In the genomic region with DNA sequence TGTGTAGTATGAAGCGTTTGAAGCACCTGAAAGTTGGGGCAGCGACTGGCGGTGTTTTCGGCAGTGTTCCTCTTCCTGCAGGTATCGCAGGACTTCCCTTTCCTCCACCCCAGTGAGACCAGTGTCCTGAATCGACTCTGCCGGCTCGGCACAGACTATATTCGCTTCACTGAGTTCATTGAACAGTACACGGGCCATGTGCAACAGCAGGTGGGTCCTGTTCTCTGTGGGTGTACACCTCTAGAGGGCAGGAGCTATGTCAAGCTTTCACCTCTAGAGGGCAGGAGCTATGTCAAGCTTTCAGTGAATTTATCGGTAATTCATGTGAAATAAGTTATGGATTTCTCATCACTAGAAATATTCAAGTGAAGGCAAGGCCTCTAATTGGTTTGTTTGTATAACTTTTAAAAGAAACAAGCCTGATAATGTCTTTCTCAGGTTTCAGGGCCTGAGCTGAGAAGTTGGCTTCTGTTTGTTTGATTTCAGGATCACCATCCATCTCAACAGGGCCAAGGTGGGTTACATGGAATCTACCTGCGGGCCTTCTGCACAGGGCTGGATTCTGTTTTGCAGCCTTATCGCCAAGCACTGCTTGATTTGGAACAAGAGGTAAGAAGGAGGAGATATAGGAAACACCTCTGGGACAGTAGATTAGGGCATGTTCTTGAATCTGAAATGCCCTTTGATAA, we compare ENCODE assay signal across 1 cellular context.
TF ChIP-seq lines count a peak whose summit lies in the region.

No MANE protein-coding gene starts in this region.

TF ChIP-seq in WTC11, 78 proteins besides CTCF, POLR2A, EP300 and RAD21 (continued from another document):
- TF ChIP-seq, protein P1, sequence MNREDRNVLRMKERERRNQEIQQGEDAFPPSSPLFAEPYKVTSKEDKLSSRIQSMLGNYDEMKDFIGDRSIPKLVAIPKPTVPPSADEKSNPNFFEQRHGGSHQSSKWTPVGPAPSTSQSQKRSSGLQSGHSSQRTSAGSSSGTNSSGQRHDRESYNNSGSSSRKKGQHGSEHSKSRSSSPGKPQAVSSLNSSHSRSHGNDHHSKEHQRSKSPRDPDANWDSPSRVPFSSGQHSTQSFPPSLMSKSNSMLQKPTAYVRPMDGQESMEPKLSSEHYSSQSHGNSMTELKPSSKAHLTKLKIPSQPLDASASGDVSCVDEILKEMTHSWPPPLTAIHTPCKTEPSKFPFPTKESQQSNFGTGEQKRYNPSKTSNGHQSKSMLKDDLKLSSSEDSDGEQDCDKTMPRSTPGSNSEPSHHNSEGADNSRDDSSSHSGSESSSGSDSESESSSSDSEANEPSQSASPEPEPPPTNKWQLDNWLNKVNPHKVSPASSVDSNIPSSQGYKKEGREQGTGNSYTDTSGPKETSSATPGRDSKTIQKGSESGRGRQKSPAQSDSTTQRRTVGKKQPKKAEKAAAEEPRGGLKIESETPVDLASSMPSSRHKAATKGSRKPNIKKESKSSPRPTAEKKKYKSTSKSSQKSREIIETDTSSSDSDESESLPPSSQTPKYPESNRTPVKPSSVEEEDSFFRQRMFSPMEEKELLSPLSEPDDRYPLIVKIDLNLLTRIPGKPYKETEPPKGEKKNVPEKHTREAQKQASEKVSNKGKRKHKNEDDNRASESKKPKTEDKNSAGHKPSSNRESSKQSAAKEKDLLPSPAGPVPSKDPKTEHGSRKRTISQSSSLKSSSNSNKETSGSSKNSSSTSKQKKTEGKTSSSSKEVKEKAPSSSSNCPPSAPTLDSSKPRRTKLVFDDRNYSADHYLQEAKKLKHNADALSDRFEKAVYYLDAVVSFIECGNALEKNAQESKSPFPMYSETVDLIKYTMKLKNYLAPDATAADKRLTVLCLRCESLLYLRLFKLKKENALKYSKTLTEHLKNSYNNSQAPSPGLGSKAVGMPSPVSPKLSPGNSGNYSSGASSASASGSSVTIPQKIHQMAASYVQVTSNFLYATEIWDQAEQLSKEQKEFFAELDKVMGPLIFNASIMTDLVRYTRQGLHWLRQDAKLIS (CRISPR knock-in tag; IDR thresholded peaks at IDR 0.05; ENCODE audit: borderline replicate concordance): no peak
TF ChIP-seq in WTC11: peak in this region for 0.
